Comparison of ENCODE assay signal across 26 cellular contexts in genomic region chr1:197182716-197183115, GRCh38.
"Had no signal": no experiment of that assay in that cellular context is flagged by ENCODE, and none has a peak within 500 bp of the region (broad histone marks: within the 10 kb centered on the region; RNA-seq: fewer than 3 reads in every experiment).

No MANE protein-coding gene starts in this region.

- H3K27ac Mint-ChIP-seq: memory B cell; natural killer cell treated with Interleukin-12 subunit alpha and Interleukin-12 subunit beta and Interleukin-15 and Interleukin-18, amount 100 ng/mL, for 72 hours; stimulated activated naive CD8-positive, alpha-beta T cell treated with anti-CD3 and anti-CD28 coated beads, Interleukin-15, amount 100 ng/mL, for 72 hours; type B pancreatic cell had no signal

- H3K9me3 ChIP-seq: lower lobe of right lung, mucosa of descending colon, ovary, prostate gland, tibial nerve, uterus had no signal

- H3K4me3 ChIP-seq: lower lobe of right lung, mucosa of descending colon, ovary, prostate gland, skin epidermis, tibial nerve, uterus had no signal

- H3K27me3 ChIP-seq: ovary, tibial nerve, uterus had no signal

- H3K9me3 Mint-ChIP-seq: memory B cell; naive thymus-derived CD4-positive, alpha-beta T cell; natural killer cell treated with Interleukin-12 subunit alpha and Interleukin-12 subunit beta and Interleukin-15 and Interleukin-18, amount 100 ng/mL, for 72 hours; type B pancreatic cell had no signal

- H3K27ac ChIP-seq: lower lobe of right lung, ovary, prostate gland, skin epidermis, tibial nerve, uterus had no signal

- ATAC-seq: left cardiac atrium; left lobe of liver; mucosa of descending colon; naive thymus-derived CD4-positive, alpha-beta T cell; natural killer cell treated with Interleukin-12 subunit alpha and Interleukin-12 subunit beta and Interleukin-15 and Interleukin-18, amount 100 ng/mL, for 72 hours; right cardiac atrium; sciatic nerve; stimulated activated naive CD8-positive, alpha-beta T cell treated with anti-CD3 and anti-CD28 coated beads, Interleukin-15, amount 100 ng/mL, for 72 hours had no signal

- H3K36me3 ChIP-seq: ovary, uterus had no signal

- H3K4me3 Mint-ChIP-seq: memory B cell; naive thymus-derived CD4-positive, alpha-beta T cell; natural killer cell treated with Interleukin-12 subunit alpha and Interleukin-12 subunit beta and Interleukin-15 and Interleukin-18, amount 100 ng/mL, for 72 hours; stimulated activated naive CD8-positive, alpha-beta T cell treated with anti-CD3 and anti-CD28 coated beads, Interleukin-15, amount 100 ng/mL, for 72 hours; type B pancreatic cell had no signal

- H3K4me1 ChIP-seq: tibial nerve, uterus had no signal

- DNase-seq: hippocampal formation; kidney glomerular epithelial cell; left cardiac atrium; lower lobe of right lung; midbrain; mucosa of descending colon; naive thymus-derived CD4-positive, alpha-beta T cell; ovary; retina; right cardiac atrium; stimulated activated CD4-positive, alpha-beta T cell treated with anti-CD3 and anti-CD28 coated beads, Interleukin-12 subunit alpha, Interleukin-12 subunit beta, amount 100 ng/mL, for 4 hours; stimulated activated CD4-positive, alpha-beta T cell treated with anti-CD3 and anti-CD28 coated beads, Interleukin-15, amount 100 ng/mL, for 24 hours; stimulated activated CD4-positive, alpha-beta T cell treated with anti-CD3 and anti-CD28 coated beads, Interleukin-2, amount 100 ng/mL, for 24 hours; stimulated activated CD4-positive, alpha-beta T cell treated with anti-CD3 and anti-CD28 coated beads, Interleukin-4, amount 100 ng/mL, for 1 hour; stimulated activated naive CD4-positive, alpha-beta T cell treated with Interleukin-2 at 50 U/mL for 16 hours; stimulated activated naive CD8-positive, alpha-beta T cell treated with anti-CD3 and anti-CD28 coated beads, Interleukin-15, amount 100 ng/mL, for 72 hours; substantia nigra; uterus had no signal
